In the genomic region with DNA sequence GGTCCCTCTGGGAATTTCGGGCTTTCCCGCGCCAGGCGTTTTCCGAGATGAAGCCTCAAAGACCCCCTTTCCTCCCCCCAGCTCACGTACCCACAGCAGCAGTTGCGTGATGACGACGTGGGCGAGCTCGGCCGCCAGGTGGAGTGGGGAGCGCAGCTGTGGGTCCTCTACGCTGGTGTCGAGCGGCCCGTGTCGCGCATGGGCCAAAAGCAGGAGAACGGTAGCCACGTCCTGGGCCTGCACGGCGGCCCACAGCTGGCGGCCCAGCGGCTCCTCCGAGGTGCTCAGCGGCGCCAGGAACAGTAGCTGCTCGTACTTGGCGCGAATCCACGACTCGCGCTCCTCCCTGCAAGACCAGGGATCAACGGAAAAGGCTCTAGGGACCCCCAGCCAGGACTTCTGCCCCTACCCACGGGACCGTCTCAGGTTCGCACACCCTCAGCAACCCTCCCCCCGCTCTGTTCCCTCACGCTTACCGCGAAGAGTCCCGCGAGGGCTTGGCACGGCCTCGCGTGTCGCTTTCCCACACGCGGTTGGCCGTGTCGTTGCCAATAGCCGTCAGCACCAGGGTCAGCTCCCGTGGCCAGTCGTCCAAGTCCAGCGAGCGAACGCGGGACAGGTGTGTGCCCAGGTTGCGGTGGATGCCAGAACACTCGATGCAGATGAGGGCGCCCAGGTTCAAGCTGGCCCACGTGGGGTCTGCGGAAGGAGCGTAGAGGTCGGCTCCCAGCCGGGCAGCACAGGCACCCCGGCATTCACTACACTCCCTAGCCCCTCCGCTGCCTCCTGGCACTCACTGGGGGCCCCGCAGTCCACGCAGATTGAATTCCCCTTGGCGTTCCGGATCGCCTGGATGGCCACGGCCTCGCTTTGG, we compare ENCODE assay signal across 8 cellular contexts. TPM values are rescaled to one million over a fixed set of nuclear protein-coding genes. Genes with fewer than 3 reads are reported as not detected.
DNase-seq lines count a peak whose midpoint lies in the region; ATAC-seq and TF ChIP-seq lines count a peak whose summit lies in the region.

No MANE protein-coding gene starts in this region.

- H2BK15ac ChIP-seq in mesenchymal stem cell (ENCODE audit: low read depth, poor library complexity, severe bottlenecking): peak overlapping the region; percentile 12

- peak in 3 of 4 experiments; percentile 37 to 56 (median 48) for TF ChIP-seq CTCF in uterus (IDR thresholded peaks at IDR 0.05)

- 17% methylated on average over 75 of the region's 76 CpGs for WGBS in mesenchymal stem cell

- no peaks in the 10 kb centered on the region for H3K9me3 Mint-ChIP-seq in activated T-cell treated with anti-CD3 and anti-CD28 coated beads, Interleukin-2, amount 50 U/mL, for 72 hours

- H3K9me3 ChIP-seq in duodenal mucosa (ENCODE audit: control insufficient read depth in 1 of 2, low read length in 2 of 2) (no peaks in the 10 kb centered on the region), mesenchymal stem cell (ENCODE audit: control insufficient read depth, low read length) (no peaks in the 10 kb centered on the region), uterus (no peaks in the 10 kb centered on the region)

- intact Hi-C loops in uterus (cut with DNase I; ENCODE audit: low total_unique reads): no loop called here

- H3K4me1 Mint-ChIP-seq in activated T-cell treated with anti-CD3 and anti-CD28 coated beads, Interleukin-2, amount 50 U/mL, for 72 hours (ENCODE audit: low read depth): no peaks in the 10 kb centered on the region

- H3K27me3 ChIP-seq in duodenal mucosa (ENCODE audit: control insufficient read depth in 1 of 2, insufficient read depth in 2 of 2, low read length in 2 of 2) (peaks cover 17 to 18% of the 10 kb centered on the region in 2 donors), mesenchymal stem cell (ENCODE audit: control insufficient read depth in 1 of 2, insufficient read depth in 1 of 2, low read length in 2 of 2) (peaks cover 59 to 73% of the 10 kb centered on the region in 2 experiments), uterus (no peaks in the 10 kb centered on the region)

- no peaks in the 10 kb centered on the region for H3K27me3 Mint-ChIP-seq in activated T-cell treated with anti-CD3 and anti-CD28 coated beads, Interleukin-2, amount 50 U/mL, for 72 hours (ENCODE audit: low read depth)

- peak overlapping the region; percentile 88 for H3K4me2 ChIP-seq in mesenchymal stem cell (ENCODE audit: low read length, poor library complexity, severe bottlenecking)

- no peaks in the 10 kb centered on the region for H3K79me1 ChIP-seq in mesenchymal stem cell (replicated peaks; ENCODE audit: low read length, poor library complexity, severe bottlenecking)

- H3K4ac ChIP-seq in mesenchymal stem cell (ENCODE audit: low read depth in 1 of 2, low read length in 2 of 2): peak overlapping the region in 1 of 2 experiments; percentile 75

- peak overlapping the region; percentile 74 for H2AFZ ChIP-seq in mesenchymal stem cell (ENCODE audit: low read depth, low read length)

- H3K4me1 ChIP-seq in duodenal mucosa (ENCODE audit: control insufficient read depth in 1 of 2, insufficient read depth in 2 of 2, low read length in 2 of 2) (peaks cover 5 to 16% of the 10 kb centered on the region in 2 donors), mesenchymal stem cell (ENCODE audit: control insufficient read depth, insufficient read depth, low read depth, low read length) (peaks cover 21% of the 10 kb centered on the region), uterus (no peaks in the 10 kb centered on the region)

- H3K23ac ChIP-seq in mesenchymal stem cell (ENCODE audit: low read length in 2 of 2): no peak overlapping the region

- peak overlapping the region; percentile 73 to 97 for H3K18ac ChIP-seq in mesenchymal stem cell (ENCODE audit: low read depth in 1 of 2, low read length in 2 of 2)

- peak overlapping the region in 1 of 2 experiments; percentile 78 for H3K14ac ChIP-seq in mesenchymal stem cell (ENCODE audit: low read length in 2 of 2)

- H4K91ac ChIP-seq in mesenchymal stem cell (ENCODE audit: low read length): peak overlapping the region; percentile 52

- DNase-seq in activated T-cell treated with anti-CD3 and anti-CD28 coated beads, Interleukin-2, amount 50 U/mL, for 48 hours: peak; percentile 15 to 16
- DNase-seq in activated T-cell treated with anti-CD3 and anti-CD28 coated beads, Interleukin-2, amount 50 U/mL, for 72 hours: no peak
- DNase-seq in mesenchymal stem cell (peak; percentile 56), uterus (peak in 1 of 2 donors; percentile 52), NCI-H2171 treated with DMSO at 0.1 percent for 48 hours (lab: John Stamatoyannopoulos, UW) (no peak), inferior parietal cortex (ENCODE audit: extremely low spot score) (no peak)

- H3K27ac ChIP-seq in duodenal mucosa (ENCODE audit: low read depth, low read length) (no peak overlapping the region), mesenchymal stem cell (ENCODE audit: low read length, poor library complexity, severe bottlenecking) (no peak overlapping the region), uterus (peak overlapping the region in 1 of 2 donors; percentile 39)

- H3K27ac Mint-ChIP-seq in activated T-cell treated with anti-CD3 and anti-CD28 coated beads, Interleukin-2, amount 50 U/mL, for 72 hours: no peak overlapping the region

- no peak overlapping the region for H2AK5ac ChIP-seq in mesenchymal stem cell (ENCODE audit: low read length, severe bottlenecking)

- no peak overlapping the region for H2BK5ac ChIP-seq in mesenchymal stem cell (ENCODE audit: low read depth, low read length, poor library complexity, severe bottlenecking)

- H2BK120ac ChIP-seq in mesenchymal stem cell (ENCODE audit: low read depth, low read length): no peak overlapping the region

- H3K36me3 ChIP-seq in duodenal mucosa (ENCODE audit: control insufficient read depth in 1 of 2, insufficient read depth in 2 of 2, low read length in 2 of 2) (peaks cover 0 to 4% of the 10 kb centered on the region in 2 donors), mesenchymal stem cell (ENCODE audit: control insufficient read depth in 1 of 2, insufficient read depth in 2 of 2, low read depth in 1 of 2, low read length in 2 of 2) (peaks cover 0 to 4% of the 10 kb centered on the region in 2 experiments), uterus (no peaks in the 10 kb centered on the region)

- peak overlapping the region; percentile 82 to 90 for H3K4me3 ChIP-seq in duodenal mucosa (ENCODE audit: low read depth in 1 of 2, low read length in 2 of 2)
- H3K4me3 ChIP-seq in mesenchymal stem cell (ENCODE audit: insufficient read depth in 1 of 2, low read depth in 1 of 2, low read length in 2 of 2): peak overlapping the region; percentile 74 to 93
- peak overlapping the region; percentile 53 to 59 for H3K4me3 ChIP-seq in uterus

- H3K9ac ChIP-seq in duodenal mucosa (ENCODE audit: low read depth in 1 of 2, low read length in 2 of 2) (no peak overlapping the region), mesenchymal stem cell (ENCODE audit: low read length) (peak overlapping the region; percentile 93)

- H3K36me3 Mint-ChIP-seq in activated T-cell treated with anti-CD3 and anti-CD28 coated beads, Interleukin-2, amount 50 U/mL, for 72 hours (ENCODE audit: insufficient read depth in 2 of 2): peaks cover 12 to 19% of the 10 kb centered on the region in 2 donors

- H2BK12ac ChIP-seq in mesenchymal stem cell (ENCODE audit: low read length in 2 of 2): peak overlapping the region in 1 of 2 experiments; percentile 37

- no peak overlapping the region for H3K4me3 Mint-ChIP-seq in activated T-cell treated with anti-CD3 and anti-CD28 coated beads, Interleukin-2, amount 50 U/mL, for 72 hours

- ATAC-seq in activated T-cell treated with anti-CD3 and anti-CD28 coated beads, Interleukin-2, amount 50 U/mL, for 72 hours (replicated peaks in 1 of 2): no peak
- no peak for ATAC-seq in HG03439 (IDR thresholded peaks at IDR 0.05; ENCODE audit: unreplicated experiment)

- TF ChIP-seq POLR2A in uterus (IDR thresholded peaks at IDR 0.05): no peak

- H4K8ac ChIP-seq in mesenchymal stem cell (ENCODE audit: low read length): peak overlapping the region; percentile 29

RNA-seq across cellular contexts. Expression of a gene that starts 11.4 kb away (rescaled TPM):
- 10 to 100 TPM; 21.7 to 26.9 TPM for total RNA-seq in activated T-cell treated with anti-CD3 and anti-CD28 coated beads, Interleukin-2, amount 50 U/mL, for 72 hours
- 0.03 TPM for polyA plus RNA-seq in mesenchymal stem cell (2013, experiment 1 of 2)
- 0.04 TPM for polyA plus RNA-seq in mesenchymal stem cell (2013, experiment 2 of 2)
- total RNA-seq in uterus: 1 to 10 TPM in 3 of 4 donors, under 1 TPM in 1; 0.29 to 6.3 (median 2.6) TPM

RNA-seq across cellular contexts. Expression of a gene that starts 17.7 kb away (rescaled TPM):
- 10 to 100 TPM; 18.2 to 19.6 TPM for total RNA-seq in activated T-cell treated with anti-CD3 and anti-CD28 coated beads, Interleukin-2, amount 50 U/mL, for 72 hours
- polyA plus RNA-seq in mesenchymal stem cell (2013, experiment 1 of 2): 22.7 TPM
- polyA plus RNA-seq in mesenchymal stem cell (2013, experiment 2 of 2): 23.2 TPM
- total RNA-seq in uterus: 100 to 1,000 TPM in 1 of 4 donors, 10 to 100 TPM in 3; 38.2 to 103 (median 51.0) TPM

RNA-seq across cellular contexts. Expression of a gene that starts 25.0 kb away (rescaled TPM):
- 100 to 1,000 TPM; 150 to 154 TPM for total RNA-seq in activated T-cell treated with anti-CD3 and anti-CD28 coated beads, Interleukin-2, amount 50 U/mL, for 72 hours
- 168 TPM for polyA plus RNA-seq in mesenchymal stem cell (2013, experiment 1 of 2)
- polyA plus RNA-seq in mesenchymal stem cell (2013, experiment 2 of 2): 171 TPM
- 100 to 1,000 TPM in 2 of 4 donors, 10 to 100 TPM in 2; 60.0 to 190 (median 110) TPM for total RNA-seq in uterus

RNA-seq across cellular contexts. Expression of a gene that starts 27.8 kb away (rescaled TPM):
- 10 to 100 TPM; 30.2 to 32.9 TPM for total RNA-seq in activated T-cell treated with anti-CD3 and anti-CD28 coated beads, Interleukin-2, amount 50 U/mL, for 72 hours
- polyA plus RNA-seq in mesenchymal stem cell (2013, experiment 1 of 2): 8.2 TPM
- 8.2 TPM for polyA plus RNA-seq in mesenchymal stem cell (2013, experiment 2 of 2)
- 1 to 10 TPM in 3 of 4 donors, not detected in 1; 5.1 to 7.6 (median 6.8) TPM for total RNA-seq in uterus

RNA-seq across cellular contexts. Expression of a gene that starts 33.2 kb away (rescaled TPM):
- 100 to 1,000 TPM; 103 to 104 TPM for total RNA-seq in activated T-cell treated with anti-CD3 and anti-CD28 coated beads, Interleukin-2, amount 50 U/mL, for 72 hours
- 208 TPM for polyA plus RNA-seq in mesenchymal stem cell (2013, experiment 1 of 2)
- 213 TPM for polyA plus RNA-seq in mesenchymal stem cell (2013, experiment 2 of 2)
- total RNA-seq in uterus: 100 to 1,000 TPM; 189 to 339 (median 252) TPM

Comparison
In these comparisons a context has a peak if more than half of its experiments do, and no peak if none do; other contexts are left out.
1. DNase-seq: peak in activated T-cell treated with anti-CD3 and anti-CD28 coated beads, Interleukin-2, amount 50 U/mL, for 48 hours (2 of 2) and mesenchymal stem cell (single experiment); none in activated T-cell treated with anti-CD3 and anti-CD28 coated beads, Interleukin-2, amount 50 U/mL, for 72 hours (0 of 2), NCI-H2171 treated with DMSO at 0.1 percent for 48 hours (single experiment) and inferior parietal cortex (single experiment).
2. Peak in every context shown above with its lines, with median percentiles within 50 percentile points of each other: H3K4me3 ChIP-seq.